8 cellular contexts compared by ENCODE assay signal in genomic region chr10:86365346-86366032, GRCh38. TPM values are rescaled to one million over a fixed set of nuclear protein-coding genes. Genes with fewer than 3 reads are reported as not detected.
DNase-seq lines count a peak whose midpoint lies in the region; ATAC-seq, FAIRE-seq and TF ChIP-seq lines count a peak whose summit lies in the region.

No MANE protein-coding gene starts in this region.

- peak overlapping the region; percentile 59 for H3K4me3 Mint-ChIP-seq in mesothelial cell of epicardium

- no peaks in the 10 kb centered on the region for H3K36me3 Mint-ChIP-seq in mesothelial cell of epicardium

- TF ChIP-seq CTCF in bronchial epithelial cell (IDR thresholded peaks at IDR 0.05; ENCODE audit: insufficient read depth, low read length, severe bottlenecking), result no peak
- no peak for TF ChIP-seq CTCF in mesothelial cell of epicardium (IDR thresholded peaks at IDR 0.05; ENCODE audit: unreplicated experiment)
- no peak for TF ChIP-seq CTCF in brain microvascular endothelial cell (IDR thresholded peaks at IDR 0.05; ENCODE audit: low read depth, low read length, missing control alignments)

- no peak overlapping the region for H3K27ac Mint-ChIP-seq in mesothelial cell of epicardium

- in situ Hi-C loops in brain microvascular endothelial cell (cut with HindIII; ENCODE audit: low pct_ligation_motif_present, low sequenced_read_pairs), result no loop called here

- no peak for ATAC-seq in Right ventricle myocardium superior (ENCODE audit: poor library complexity)
- no peak for ATAC-seq in Right ventricle myocardium inferior
- ATAC-seq in GM21786 (IDR thresholded peaks at IDR 0.05; ENCODE audit: unreplicated experiment), result no peak

- FAIRE-seq in bronchial epithelial cell (lab: Jason Lieb, UNC), result no peak
- FAIRE-seq in urothelium cell line (lab: Jason Lieb, UNC), result peak; percentile 46

- intact Hi-C loops in Right ventricle myocardium superior (cut with DNase I) (no loop called here), Right ventricle myocardium inferior (cut with DNase I) (loop anchor here (10.0 kb wide), 2 partner anchors 261 to 341 kb away; no protein-coding TSS in a partner anchor)

- H3K36me3 ChIP-seq in bronchial epithelial cell (ENCODE audit: control insufficient read depth, insufficient read depth, low read length) (no peaks in the 10 kb centered on the region), brain microvascular endothelial cell (replicated peaks) (no peaks in the 10 kb centered on the region)

- H3K4me1 Mint-ChIP-seq in mesothelial cell of epicardium, result peaks cover 17% of the 10 kb centered on the region

- H3K4me3 ChIP-seq in bronchial epithelial cell (ENCODE audit: low read depth, low read length), result peak overlapping the region; percentile 3
- no peak overlapping the region for H3K4me3 ChIP-seq in brain microvascular endothelial cell (ENCODE audit: low read depth, low read length)

- peaks cover 88% of the 10 kb centered on the region for H3K27me3 Mint-ChIP-seq in mesothelial cell of epicardium (ENCODE audit: low read depth)

- H3K27me3 ChIP-seq in bronchial epithelial cell (ENCODE audit: control insufficient read depth, insufficient read depth, low read length) (peaks cover 35% of the 10 kb centered on the region), brain microvascular endothelial cell (replicated peaks) (peaks cover 62% of the 10 kb centered on the region)

- DNase-seq in Right ventricle myocardium superior (peak; percentile 44), Right ventricle myocardium inferior (ENCODE audit: missing footprints) (no peak), bronchial epithelial cell (ENCODE audit: low read depth) (no peak), mesothelial cell of epicardium (ENCODE audit: low spot score in 2 of 2, unreplicated experiment in 2 of 2) (no peak), urothelium cell line (ENCODE audit: low spot score) (no peak), brain microvascular endothelial cell (no peak), COLO829 (ENCODE audit: low spot score) (no peak)

- no peak overlapping the region for H3K27ac ChIP-seq in brain microvascular endothelial cell

- H3K9me3 Mint-ChIP-seq in mesothelial cell of epicardium, result no peaks in the 10 kb centered on the region

RNA-seq across cellular contexts. Expression of gene GRID1, which starts 1.1 kb away (rescaled TPM):
- 1.1 TPM for total RNA-seq in Right ventricle myocardium superior
- 1.3 TPM for total RNA-seq in Right ventricle myocardium inferior
- total RNA-seq in bronchial epithelial cell, result under 0.01 and 0.13 TPM in 2 replicates
- total RNA-seq in mesothelial cell of epicardium, result 0.11 to 0.54 TPM (median 0.22 TPM) in 3 replicates
